8 cellular contexts compared by ENCODE assay signal in the genomic region with DNA sequence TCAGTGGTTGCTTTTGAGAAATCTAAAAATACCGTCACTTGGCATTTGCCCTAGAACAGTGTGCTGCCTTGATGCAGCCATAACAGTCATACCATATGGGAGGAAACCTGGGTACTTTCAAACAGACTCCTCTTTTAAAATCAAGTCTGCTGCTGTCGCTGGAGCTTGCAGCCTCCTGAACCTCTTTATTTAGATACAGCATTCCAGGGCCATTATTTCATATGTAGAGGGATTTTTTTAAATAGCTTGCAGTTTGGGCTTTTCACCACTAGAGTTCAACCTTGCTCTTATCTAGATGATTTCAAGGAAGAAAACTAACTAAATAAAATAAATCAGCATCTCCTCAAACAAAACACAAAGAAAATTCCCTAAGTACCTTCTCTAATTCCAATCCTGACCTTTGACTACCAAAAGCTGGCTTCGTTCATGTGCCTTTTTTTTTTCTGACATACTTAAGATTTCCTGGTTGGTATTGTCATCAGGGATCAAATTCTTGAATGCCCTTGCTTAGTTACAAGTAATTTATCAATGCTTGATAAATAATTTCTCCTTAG.
DNase-seq lines count a peak whose midpoint lies in the region; ATAC-seq and TF ChIP-seq lines count a peak whose summit lies in the region.

No MANE protein-coding gene starts in this region.

- H3K9me3 ChIP-seq in SJCRH30 (replicated peaks): no peaks in the 10 kb centered on the region
- no peaks in the 10 kb centered on the region for H3K9me3 ChIP-seq in vagina

- no peak for TF ChIP-seq POLR2A in vagina (IDR thresholded peaks at IDR 0.05)

- H3K27me3 ChIP-seq in SJCRH30 (no peaks in the 10 kb centered on the region), vagina (no peaks in the 10 kb centered on the region)

- no peak overlapping the region for H3K4me3 Mint-ChIP-seq in CD14-positive monocyte

- no peaks in the 10 kb centered on the region for H3K9me3 Mint-ChIP-seq in CD14-positive monocyte

- ATAC-seq in HG02852 (IDR thresholded peaks at IDR 0.05; ENCODE audit: unreplicated experiment) (no peak), GM19324 (IDR thresholded peaks at IDR 0.05; ENCODE audit: low FRiP score, unreplicated experiment) (no peak)

- H3K4me1 ChIP-seq in SJCRH30: no peaks in the 10 kb centered on the region
- H3K4me1 ChIP-seq in vagina: no peaks in the 10 kb centered on the region

- no peak overlapping the region for H3K27ac Mint-ChIP-seq in CD14-positive monocyte

- H3K27ac ChIP-seq in SJCRH30 (no peak overlapping the region), vagina (no peak overlapping the region)

- intact Hi-C loops in CD14-positive monocyte (cut with micrococcal nuclease): loop anchor here (5.0 to 10.0 kb wide), 2 partner anchors 675 to 1768 kb away; no protein-coding TSS in a partner anchor
- intact Hi-C loops in vagina (cut with DNase I): no loop called here

- H3K4me3 ChIP-seq in SJCRH30 (no peak overlapping the region), vagina (no peak overlapping the region)

- H3K36me3 ChIP-seq in SJCRH30 (no peaks in the 10 kb centered on the region), vagina (no peaks in the 10 kb centered on the region)

- TF ChIP-seq CTCF in CD14-positive monocyte (IDR thresholded peaks at IDR 0.05) (peak; percentile 52), vagina (IDR thresholded peaks at IDR 0.05) (no peak)

- H3K36me3 Mint-ChIP-seq in CD14-positive monocyte: no peaks in the 10 kb centered on the region

- no peak for DNase-seq in CD14-positive monocyte (ENCODE audit: low spot score)
- peak; percentile 79 for DNase-seq in HCEC 1CT
- DNase-seq in SJCRH30: peak; percentile 3 to 45
- peak; percentile 31 for DNase-seq in glomerular endothelial cell (ENCODE audit: extremely low read depth, low read depth, low spot score)
- DNase-seq in stromal cell of bone marrow (ENCODE audit: low read depth): peak; percentile 36
- no peak for DNase-seq in vagina (ENCODE audit: extremely low spot score in 2 of 2)

- H3K4me1 Mint-ChIP-seq in CD14-positive monocyte: no peaks in the 10 kb centered on the region

- H3K27me3 Mint-ChIP-seq in CD14-positive monocyte (ENCODE audit: low read depth in 3 of 3): peaks cover 0 to 2% (median 1%) of the 10 kb centered on the region in 3 donors

Comparison
In these comparisons a context has a peak if more than half of its experiments do, and no peak if none do; other contexts are left out.
1. DNase-seq: peak in HCEC 1CT (single experiment), SJCRH30 (2 of 2), glomerular endothelial cell (single experiment) and stromal cell of bone marrow (single experiment); none in CD14-positive monocyte (single experiment) and vagina (0 of 2).